ENCODE assay signal across 12 cellular contexts in the genomic region with DNA sequence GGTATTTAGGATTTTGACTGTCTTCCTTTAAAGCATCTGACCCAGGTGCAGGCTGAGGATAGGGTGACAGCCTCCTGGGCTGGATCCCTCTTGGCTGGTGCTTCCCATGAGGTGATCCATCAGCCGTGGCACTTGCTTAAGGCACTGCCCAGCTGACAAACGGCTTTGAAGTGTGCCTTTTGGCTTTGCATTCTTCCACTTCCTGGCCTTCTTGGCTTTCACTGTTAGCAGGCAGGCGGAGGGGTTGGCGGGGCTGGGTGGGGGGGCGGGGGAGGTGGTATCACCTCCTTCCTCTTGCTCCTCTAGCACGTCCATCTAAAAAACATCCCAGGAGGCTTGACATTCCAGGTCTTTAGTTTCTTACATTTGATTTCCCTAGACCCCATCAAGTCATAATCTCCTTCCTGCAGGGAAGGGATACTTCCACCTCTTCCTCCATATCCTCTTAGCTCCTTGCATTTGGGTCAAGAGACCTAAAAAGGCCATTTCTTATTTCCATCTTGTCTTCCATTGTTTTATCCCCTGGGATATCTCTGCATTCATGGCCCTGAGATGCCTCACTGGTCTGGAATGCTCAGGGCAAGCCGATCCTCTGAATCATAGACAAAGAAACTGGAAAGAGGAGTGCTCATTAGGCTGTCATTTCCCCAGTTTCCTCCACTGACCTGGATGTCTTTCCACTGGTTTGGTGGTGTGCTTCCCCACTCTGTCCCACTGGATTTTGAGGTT. TPM values are rescaled to one million over a fixed set of nuclear protein-coding genes. Genes with fewer than 3 reads are reported as not detected.
DNase-seq lines count a peak whose midpoint lies in the region; ATAC-seq and TF ChIP-seq lines count a peak whose summit lies in the region.
"Had no signal": no experiment of that assay in that cellular context is flagged by ENCODE, and none has a peak within 500 bp of the region (broad histone marks: within the 10 kb centered on the region; RNA-seq: fewer than 3 reads in every experiment).

No MANE protein-coding gene starts in this region.

- no peak overlapping the region for H3K4me3 Mint-ChIP-seq in activated naive CD8-positive, alpha-beta T cell treated with anti-CD3 and anti-CD28 coated beads, Interleukin-2, amount 50 U/mL, for 24 hours
- H3K4me3 Mint-ChIP-seq: activated CD4-positive, alpha-beta T cell treated with anti-CD3 and anti-CD28 coated beads, Interleukin-2, amount 10 ng/mL, durations not matched to agents 24 days and 14 days; memory B cell had no signal

- H3K4me1 ChIP-seq in body of pancreas: no peaks in the 10 kb centered on the region

- no peaks in the 10 kb centered on the region for H3K27me3 Mint-ChIP-seq in activated naive CD8-positive, alpha-beta T cell treated with anti-CD3 and anti-CD28 coated beads, Interleukin-2, amount 50 U/mL, for 24 hours

- no peaks in the 10 kb centered on the region for H3K36me3 ChIP-seq in body of pancreas (replicated peaks in 1 of 2; ENCODE audit: insufficient read depth in 1 of 2, low read depth in 2 of 2)

- TF ChIP-seq CTCF in AG04450 (IDR thresholded peaks at IDR 0.05; ENCODE audit: low read depth, low read length) (no peak), body of pancreas (IDR thresholded peaks at IDR 0.05) (no peak)

- H3K9me3 ChIP-seq in AG04450 (ENCODE audit: control insufficient read depth, insufficient read depth, low read length) (no peaks in the 10 kb centered on the region), body of pancreas (no peaks in the 10 kb centered on the region)

- H3K9me3 Mint-ChIP-seq in activated naive CD8-positive, alpha-beta T cell treated with anti-CD3 and anti-CD28 coated beads, Interleukin-2, amount 50 U/mL, for 24 hours: no peaks in the 10 kb centered on the region

- no peak overlapping the region for H3K27ac Mint-ChIP-seq in activated naive CD8-positive, alpha-beta T cell treated with anti-CD3 and anti-CD28 coated beads, Interleukin-2, amount 50 U/mL, for 24 hours
- H3K27ac Mint-ChIP-seq: activated CD4-positive, alpha-beta T cell treated with anti-CD3 and anti-CD28 coated beads, Interleukin-2, amount 10 ng/mL, durations not matched to agents 24 days and 14 days; memory B cell had no signal

- peak; percentile 45 for ATAC-seq in body of pancreas
- ATAC-seq in GM21526 (IDR thresholded peaks at IDR 0.05; ENCODE audit: low FRiP score, unreplicated experiment): no peak
- no peak for ATAC-seq in GM21447 (IDR thresholded peaks at IDR 0.05; ENCODE audit: unreplicated experiment)
- ATAC-seq in activated naive CD8-positive, alpha-beta T cell treated with anti-CD3 and anti-CD28 coated beads, Interleukin-2, amount 50 U/mL, for 24 hours: no peak

- no peak for TF ChIP-seq POLR2A in body of pancreas (IDR thresholded peaks at IDR 0.05)

- POLR2A ChIA-PET in AG04450 (lab: Yijun Ruan, JAX): interaction anchor here (1.2 kb wide), 1 partner anchor 12 kb away, joined by 5 read pairs; a partner anchor contains a TSS

- H3K27me3 ChIP-seq in AG04450 (ENCODE audit: control insufficient read depth, insufficient read depth, low read length): no peaks in the 10 kb centered on the region
- H3K27me3 ChIP-seq in body of pancreas: no peaks in the 10 kb centered on the region

- intact Hi-C loops in body of pancreas (cut with DNase I): no loop called here

- 30 to 34% methylated on average over 1 to 5 of the region's 7 CpGs for WGBS in body of pancreas, 2 donors

- H3K4me1 Mint-ChIP-seq in activated naive CD8-positive, alpha-beta T cell treated with anti-CD3 and anti-CD28 coated beads, Interleukin-2, amount 50 U/mL, for 24 hours: no peaks in the 10 kb centered on the region

- peak; percentile 21 for DNase-seq in AG04450 (ENCODE audit: low read depth, low spot score)
- peak; percentile 90 for DNase-seq in HT1080 (ENCODE audit: low read depth)
- DNase-seq in body of pancreas: no peak
- DNase-seq in kidney tubule cell (ENCODE audit: low spot score): peak; percentile 91
- no peak for DNase-seq in NCI-H748 (lab: John Stamatoyannopoulos, UW; ENCODE audit: unreplicated experiment)
- no peak for DNase-seq in activated naive CD8-positive, alpha-beta T cell treated with anti-CD3 and anti-CD28 coated beads, Interleukin-2, amount 50 U/mL, for 24 hours
- DNase-seq: activated CD4-positive, alpha-beta T cell treated with anti-CD3 and anti-CD28 coated beads, Interleukin-2, amount 10 ng/mL, durations not matched to agents 24 days and 14 days; NCI-H774 had no signal

- no peaks in the 10 kb centered on the region for H3K36me3 Mint-ChIP-seq in activated naive CD8-positive, alpha-beta T cell treated with anti-CD3 and anti-CD28 coated beads, Interleukin-2, amount 50 U/mL, for 24 hours (ENCODE audit: low read depth)

- H3K4me3 ChIP-seq in AG04450 (ENCODE audit: low read depth, low read length): no peak overlapping the region
- H3K4me3 ChIP-seq in body of pancreas: no peak overlapping the region

- CTCF ChIA-PET in AG04450 (lab: Charles Lee): interaction anchor here (1.2 kb wide), 1 partner anchor 60 kb away, joined by 5 read pairs; no protein-coding TSS in a partner anchor

- peak overlapping the region; percentile 81 for H3K27ac ChIP-seq in AG04450 (ENCODE audit: low read depth, low read length)
- no peak overlapping the region for H3K27ac ChIP-seq in body of pancreas
- H3K27ac ChIP-seq: HL-60 had no signal

RNA-seq across cellular contexts. Expression of a gene that starts 11.3 kb away (rescaled TPM):
- polyA plus RNA-seq in AG04450 (2011; rRNA removed): 0.21 and 0.27 TPM in 2 replicates
- 0.13 and 0.32 TPM in 2 replicates for polyA minus RNA-seq in AG04450 (2011; rRNA and poly(A)+ RNA removed)
- 3.8 and 4.8 TPM in 2 replicates for total RNA-seq in HT1080 (2014; rRNA removed; shearing (Covaris generic))
- polyA plus RNA-seq in HT1080 (2015; cell fraction: cytosol; rRNA removed): 6.3 TPM in 2 replicates
- polyA plus RNA-seq in HT1080 (2015; cell fraction: nucleus; rRNA removed): 3.5 and 4.5 TPM in 2 replicates
- total RNA-seq in body of pancreas: not detected

Comparison
In these comparisons a context has a peak if more than half of its experiments do, and no peak if none do; other contexts are left out.
1. DNase-seq: peak in AG04450 (single experiment), HT1080 (single experiment) and kidney tubule cell (single experiment); none in body of pancreas (0 of 4), NCI-H748 (single experiment) and activated naive CD8-positive, alpha-beta T cell treated with anti-CD3 and anti-CD28 coated beads, Interleukin-2, amount 50 U/mL, for 24 hours (single experiment).